ENCODE assay signal across 17 cellular contexts in genomic region chr6:66435321-66435720, GRCh38.
DNase-seq lines count a peak whose midpoint lies in the region; ATAC-seq, FAIRE-seq and TF ChIP-seq lines count a peak whose summit lies in the region.
"Had no signal": no experiment of that assay in that cellular context is flagged by ENCODE, and none has a peak within 500 bp of the region (broad histone marks: within the 10 kb centered on the region; RNA-seq: fewer than 3 reads in every experiment).

No MANE protein-coding gene starts in this region.

- BruUV-seq in MCF 10A (replicated peaks; lab: Mats Ljungman, UMichigan) (no TSS peak), PC-3 (replicated peaks; lab: Mats Ljungman, UMichigan) (no TSS peak)

- peak overlapping the region; percentile 39 for H3K4me2 ChIP-seq in PC-3 (ENCODE audit: low read length)
- H3K4me2 ChIP-seq: BLaER1 had no signal

- no peaks in the 10 kb centered on the region for H3K4me1 ChIP-seq in breast epithelium
- peaks cover 10% of the 10 kb centered on the region; the same call in 1 of the 2 replicates for H3K4me1 ChIP-seq in PC-3 (ENCODE audit: insufficient read depth, low read length)
- no peaks in the 10 kb centered on the region for H3K4me1 ChIP-seq in SJCRH30
- H3K4me1 ChIP-seq: BLaER1, Caco-2 had no signal

- no peak for TF ChIP-seq POLR2A in breast epithelium (IDR thresholded peaks at IDR 0.05)

- H3K9me2 ChIP-seq in PC-3 (replicated peaks; ENCODE audit: low read length), result no peaks in the 10 kb centered on the region

- intact Hi-C loops in MCF 10A (cut with micrococcal nuclease) (no loop called here), breast epithelium (cut with DNase I; ENCODE audit: low total_unique reads) (no loop called here), PC-3 (cut with micrococcal nuclease) (no loop called here)

- H3K4me3 ChIP-seq in breast epithelium (no peak overlapping the region), PC-3 (ENCODE audit: low read length) (no peak overlapping the region), bronchial epithelial cell (ENCODE audit: low read depth, low read length) (no peak overlapping the region), SJCRH30 (no peak overlapping the region)
- H3K4me3 ChIP-seq: BLaER1 had no signal

- CTCF ChIA-PET in MCF 10A (lab: Yijun Ruan, JAX) (no interaction called here), PC-3 (lab: Charles Lee) (no interaction called here)

- H3K9me3 Mint-ChIP-seq in MCF 10A (ENCODE audit: unreplicated experiment), result no peaks in the 10 kb centered on the region

- no peaks in the 10 kb centered on the region for H3F3A ChIP-seq in PC-3 (ENCODE audit: low read length, unreplicated experiment)

- H3K27me3 ChIP-seq in breast epithelium, result no peaks in the 10 kb centered on the region
- no peaks in the 10 kb centered on the region for H3K27me3 ChIP-seq in PC-3 (ENCODE audit: low read length)
- H3K27me3 ChIP-seq in bronchial epithelial cell (ENCODE audit: control insufficient read depth, insufficient read depth, low read length), result no peaks in the 10 kb centered on the region
- H3K27me3 ChIP-seq in SJCRH30, result no peaks in the 10 kb centered on the region; the same call in 1 of the 2 replicates
- H3K27me3 ChIP-seq: BLaER1 had no signal

- no peak overlapping the region for H3K4me3 Mint-ChIP-seq in MCF 10A (ENCODE audit: unreplicated experiment)
- H3K4me3 Mint-ChIP-seq: CD8-positive, alpha-beta memory T cell; IgD-negative memory B cell had no signal

- H3K27me3 Mint-ChIP-seq in MCF 10A (ENCODE audit: insufficient read depth, unreplicated experiment), result no peaks in the 10 kb centered on the region
- H3K27me3 Mint-ChIP-seq: CD8-positive, alpha-beta memory T cell; IgD-negative memory B cell had no signal

- H2AFZ ChIP-seq in PC-3 (ENCODE audit: low read length), result peak overlapping the region; percentile 64

- TF ChIP-seq CTCF in MCF 10A (IDR thresholded peaks at IDR 0.05; ENCODE audit: unreplicated experiment) (no peak), breast epithelium (IDR thresholded peaks at IDR 0.05) (no peak), PC-3 (conservative IDR thresholded peaks at IDR 0.05; ENCODE audit: low read depth, low read length) (no peak), bronchial epithelial cell (IDR thresholded peaks at IDR 0.05; ENCODE audit: insufficient read depth, low read length, severe bottlenecking) (no peak)

- ATAC-seq in PC-3 (peak; percentile 94), HG03432 (IDR thresholded peaks at IDR 0.05; ENCODE audit: unreplicated experiment) (no peak)

- H3K9ac ChIP-seq in PC-3 (ENCODE audit: low read length), result no peak overlapping the region
- H3K9ac ChIP-seq: BLaER1 had no signal

- no peaks in the 10 kb centered on the region for H3K79me2 ChIP-seq in PC-3 (ENCODE audit: low read length)

- POLR2A ChIA-PET in MCF 10A (lab: Yijun Ruan, JAX), result interaction anchor here (0.5 kb wide), 1 partner anchor 9 kb away, joined by 3 read pairs; no protein-coding TSS in a partner anchor
- POLR2A ChIA-PET in PC-3 (lab: Charles Lee; ENCODE audit: unreplicated experiment), result interaction anchor here (0.5 kb wide), 1 partner anchor 300 kb away, joined by 4 read pairs; no protein-coding TSS in a partner anchor

- H3K9me3 ChIP-seq in breast epithelium (no peaks in the 10 kb centered on the region), PC-3 (ENCODE audit: low read length) (no peaks in the 10 kb centered on the region), SJCRH30 (replicated peaks) (no peaks in the 10 kb centered on the region)
- H3K9me3 ChIP-seq: BLaER1, Caco-2 had no signal

- FAIRE-seq in bronchial epithelial cell (lab: Jason Lieb, UNC) (no peak), urothelium cell line (lab: Jason Lieb, UNC) (no peak)

- no peaks in the 10 kb centered on the region for H3K4me1 Mint-ChIP-seq in MCF 10A (ENCODE audit: insufficient read depth, unreplicated experiment)
- H3K4me1 Mint-ChIP-seq: CD8-positive, alpha-beta memory T cell; IgD-negative memory B cell had no signal

- no peak overlapping the region for H3K27ac Mint-ChIP-seq in MCF 10A (ENCODE audit: low read depth, unreplicated experiment)
- H3K27ac Mint-ChIP-seq: CD8-positive, alpha-beta memory T cell; IgD-negative memory B cell had no signal

- no peaks in the 10 kb centered on the region for H3K36me3 ChIP-seq in breast epithelium
- no peaks in the 10 kb centered on the region for H3K36me3 ChIP-seq in PC-3 (ENCODE audit: low read depth, low read length)
- no peaks in the 10 kb centered on the region for H3K36me3 ChIP-seq in bronchial epithelial cell (ENCODE audit: control insufficient read depth, insufficient read depth, low read length)
- H3K36me3 ChIP-seq in SJCRH30, result no peaks in the 10 kb centered on the region
- H3K36me3 ChIP-seq: BLaER1 had no signal

- H3K27ac ChIP-seq in breast epithelium, result no peak overlapping the region
- H3K27ac ChIP-seq in PC-3 (ENCODE audit: low read length), result no peak overlapping the region
- H3K27ac ChIP-seq in SJCRH30, result no peak overlapping the region
- H3K27ac ChIP-seq: 22Rv1, BLaER1 had no signal

- no peaks in the 10 kb centered on the region for H4K20me1 ChIP-seq in PC-3 (ENCODE audit: low read length)
- H4K20me1 ChIP-seq: BLaER1 had no signal

- peak; percentile 51 for DNase-seq in MCF 10A (ENCODE audit: unreplicated experiment)
- no peak for DNase-seq in breast epithelium (ENCODE audit: low spot score in 2 of 2)
- DNase-seq in PC-3, result peak; percentile 59
- DNase-seq in bronchial epithelial cell (ENCODE audit: low read depth), result peak; percentile 3
- peak; percentile 1 for DNase-seq in urothelium cell line (ENCODE audit: low spot score)
- DNase-seq in SJCRH30, result no peak
- no peak for DNase-seq in NCI-H2029 treated with DMSO at 0.1 percent for 48 hours (lab: John Stamatoyannopoulos, UW)
- DNase-seq: AML-193; Caco-2; CD8-positive, alpha-beta memory T cell; DND-41; GF-D8; H7 had no signal

- H3K36me3 Mint-ChIP-seq in MCF 10A (ENCODE audit: insufficient read depth, unreplicated experiment), result no peaks in the 10 kb centered on the region
- H3K36me3 Mint-ChIP-seq: CD8-positive, alpha-beta memory T cell; IgD-negative memory B cell had no signal

Comparison
In these comparisons a context has a peak if more than half of its experiments do, and no peak if none do; other contexts are left out.
1. DNase-seq: peak in MCF 10A (single experiment), PC-3 (single experiment), bronchial epithelial cell (single experiment) and urothelium cell line (single experiment); none in breast epithelium (0 of 2), SJCRH30 (0 of 2) and NCI-H2029 treated with DMSO at 0.1 percent for 48 hours (single experiment).